2 cellular contexts compared by ENCODE assay signal in genomic region chr3:150602426-150603089, GRCh38.
TF ChIP-seq lines count a peak whose summit lies in the region.

No MANE protein-coding gene starts in this region.

TF ChIP-seq in GM23338, 12 proteins besides CTCF, POLR2A, EP300 and RAD21 (continued from another document):
- TF ChIP-seq ZNF114 (CRISPR knock-in tag; IDR thresholded peaks at IDR 0.05) (no peak), POLR2AphosphoS5 (IDR thresholded peaks at IDR 0.05; ENCODE audit: low read depth) (no peak), NANOG (IDR thresholded peaks at IDR 0.05; ENCODE audit: borderline replicate concordance) (no peak), ETS1 (IDR thresholded peaks at IDR 0.05) (no peak), EZH2phosphoT487 (IDR thresholded peaks at IDR 0.05; ENCODE audit: unreplicated experiment) (no peak)
TF ChIP-seq in GM23338: peak in this region for 1.

TF ChIP-seq in endothelial cell of umbilical vein, 7 proteins besides CTCF, POLR2A, EP300 and RAD21:
- TF ChIP-seq MAX (IDR thresholded peaks at IDR 0.05; ENCODE audit: insufficient read depth, insufficient read length) (no peak), FOS (IDR thresholded peaks at IDR 0.05; ENCODE audit: borderline replicate concordance, insufficient read depth, low read length) (no peak), GATA2 (IDR thresholded peaks at IDR 0.05; ENCODE audit: insufficient read depth, insufficient read length, low read depth, low read length) (no peak), JUN (IDR thresholded peaks at IDR 0.05; ENCODE audit: borderline replicate concordance, insufficient read depth, insufficient read length, low read depth) (no peak), MYC (IDR thresholded peaks at IDR 0.05; ENCODE audit: low read depth, low read length) (no peak), EZH2 (IDR thresholded peaks at IDR 0.05; ENCODE audit: borderline replicate concordance, low read depth, low read length, severe bottlenecking) (no peak), POLR2AphosphoS5 (IDR thresholded peaks at IDR 0.05; ENCODE audit: insufficient read depth, low read depth, low read length) (no peak)
